ENCODE assay signal across 18 cellular contexts in genomic region chr15:100592898-100593297, GRCh38. TPM values are rescaled to one million over a fixed set of nuclear protein-coding genes. Genes with fewer than 3 reads are reported as not detected.
DNase-seq lines count a peak whose midpoint lies in the region; ATAC-seq and TF ChIP-seq lines count a peak whose summit lies in the region.
"Had no signal": no experiment of that assay in that cellular context is flagged by ENCODE, and none has a peak within 500 bp of the region (broad histone marks: within the 10 kb centered on the region; RNA-seq: fewer than 3 reads in every experiment).

No MANE protein-coding gene starts in this region.

- POLR2A ChIA-PET in activated CD8-positive, alpha-beta T cell treated with anti-CD3 and anti-CD28 coated beads for 36 hours (lab: Charles Lee), result no interaction called here

- no peaks in the 10 kb centered on the region for H3K27me3 ChIP-seq in CD4-positive, CD25-positive, alpha-beta regulatory T cell (ENCODE audit: control insufficient read depth, insufficient read depth, low read length)
- H3K27me3 ChIP-seq: BLaER1, thyroid gland had no signal

- intact Hi-C loops in activated CD8-positive, alpha-beta T cell treated with anti-CD3 and anti-CD28 coated beads for 36 hours (cut with micrococcal nuclease), result no loop called here

- peaks cover 61% of the 10 kb centered on the region for H3K4me1 ChIP-seq in CD4-positive, CD25-positive, alpha-beta regulatory T cell (ENCODE audit: control insufficient read depth, insufficient read depth, low read length, poor library complexity, severe bottlenecking)
- H3K4me1 ChIP-seq: prostate gland had no signal

- H3K9me3 Mint-ChIP-seq in CD4-positive, CD25-positive, alpha-beta regulatory T cell, result peaks cover 0 to 4% (median 0%) of the 10 kb centered on the region in 7 donors
- H3K9me3 Mint-ChIP-seq in activated CD8-positive, alpha-beta T cell treated with anti-CD3 and anti-CD28 coated beads for 36 hours, result peaks cover 20% of the 10 kb centered on the region

- no peaks in the 10 kb centered on the region for H3K27me3 Mint-ChIP-seq in CD4-positive, CD25-positive, alpha-beta regulatory T cell
- H3K27me3 Mint-ChIP-seq in activated CD8-positive, alpha-beta T cell treated with anti-CD3 and anti-CD28 coated beads for 36 hours, result no peaks in the 10 kb centered on the region

- peaks cover 29 to 82% (median 56%) of the 10 kb centered on the region in 4 donors for H3K4me1 Mint-ChIP-seq in CD4-positive, CD25-positive, alpha-beta regulatory T cell
- peaks cover 68% of the 10 kb centered on the region for H3K4me1 Mint-ChIP-seq in activated CD8-positive, alpha-beta T cell treated with anti-CD3 and anti-CD28 coated beads for 36 hours (ENCODE audit: low read depth)

- peak overlapping the region in 2 of 4 donors; percentile 46 to 66 for H3K4me3 Mint-ChIP-seq in CD4-positive, CD25-positive, alpha-beta regulatory T cell
- no peak overlapping the region for H3K4me3 Mint-ChIP-seq in activated CD8-positive, alpha-beta T cell treated with anti-CD3 and anti-CD28 coated beads for 36 hours

- no peak for DNase-seq in CD4-positive, CD25-positive, alpha-beta regulatory T cell
- DNase-seq in ELR (ENCODE audit: low read depth) (peak; percentile 25), fibroblast of peridontal ligament (ENCODE audit: extremely low read depth) (peak; percentile 43), AG20443 (ENCODE audit: low spot score) (no peak), RKO (ENCODE audit: low spot score) (no peak), NCI-H1694 (lab: John Stamatoyannopoulos, UW) (no peak), DMS114 treated with DMSO at 0.1 percent for 48 hours (lab: John Stamatoyannopoulos, UW; ENCODE audit: unreplicated experiment) (no peak)
- peak; percentile 40 for DNase-seq in activated CD8-positive, alpha-beta T cell treated with anti-CD3 and anti-CD28 coated beads for 36 hours
- DNase-seq: activated CD4-positive, alpha-beta T cell treated with anti-CD3 and anti-CD28 coated beads, Interleukin-2, amount 50 U/mL, for 1 hour; left colon; NCI-H187; stimulated activated CD4-positive, alpha-beta T cell treated with anti-CD3 and anti-CD28 coated beads, Interleukin-15, amount 100 ng/mL, for 24 hours; thyroid gland had no signal

- TF ChIP-seq CTCF in activated CD8-positive, alpha-beta T cell treated with anti-CD3 and anti-CD28 coated beads for 36 hours (IDR thresholded peaks at IDR 0.05), result no peak

- ATAC-seq in CD4-positive, CD25-positive, alpha-beta regulatory T cell (ENCODE audit: low read depth in 2 of 2), result no peak
- ATAC-seq in activated CD8-positive, alpha-beta T cell treated with anti-CD3 and anti-CD28 coated beads for 36 hours, result no peak
- ATAC-seq: activated naive CD4-positive, alpha-beta T cell treated with anti-CD3 and anti-CD28 coated beads, Interleukin-2, amount 50 U/mL, for 72 hours; GM12878; left colon had no signal

- H3K27ac ChIP-seq in CD4-positive, CD25-positive, alpha-beta regulatory T cell (ENCODE audit: insufficient read depth, low read length, poor library complexity, severe bottlenecking), result no peak overlapping the region
- H3K27ac ChIP-seq: BLaER1, prostate gland, RWPE1, thyroid gland had no signal

- CTCF ChIA-PET in activated CD8-positive, alpha-beta T cell treated with anti-CD3 and anti-CD28 coated beads for 36 hours (lab: Charles Lee), result interaction anchor here (1.0 to 1.3 kb wide), 2 partner anchors 20 to 243 kb away, joined by 4 to 5 read pairs; no protein-coding TSS in a partner anchor

- H3K36me3 Mint-ChIP-seq in CD4-positive, CD25-positive, alpha-beta regulatory T cell, result peaks cover 17% of the 10 kb centered on the region
- peaks cover 73% of the 10 kb centered on the region for H3K36me3 Mint-ChIP-seq in activated CD8-positive, alpha-beta T cell treated with anti-CD3 and anti-CD28 coated beads for 36 hours (ENCODE audit: low read depth)

- H3K9me3 ChIP-seq in CD4-positive, CD25-positive, alpha-beta regulatory T cell (ENCODE audit: control insufficient read depth in 2 of 2, low read length in 2 of 2), result peaks cover 10 to 24% of the 10 kb centered on the region in 2 experiments
- H3K9me3 ChIP-seq: prostate gland, thyroid gland had no signal

- H3K4me3 ChIP-seq in CD4-positive, CD25-positive, alpha-beta regulatory T cell (ENCODE audit: low read depth, low read length), result peak overlapping the region; percentile 13
- H3K4me3 ChIP-seq: BLaER1, GM12878, prostate gland, thyroid gland had no signal

- peaks cover 3% of the 10 kb centered on the region for H3K36me3 ChIP-seq in CD4-positive, CD25-positive, alpha-beta regulatory T cell (ENCODE audit: control insufficient read depth, insufficient read depth, low read length)
- H3K36me3 ChIP-seq: prostate gland, thyroid gland had no signal

- H3K27ac Mint-ChIP-seq in CD4-positive, CD25-positive, alpha-beta regulatory T cell, result peak overlapping the region in 2 of 3 donors; percentile 40 to 43
- peak overlapping the region; percentile 94 for H3K27ac Mint-ChIP-seq in activated CD8-positive, alpha-beta T cell treated with anti-CD3 and anti-CD28 coated beads for 36 hours

RNA-seq across cellular contexts. Expression of gene LINS1, which starts 9.1 kb away (rescaled TPM):
- total RNA-seq in CD4-positive, CD25-positive, alpha-beta regulatory T cell, result 62.5 TPM
- 10 to 100 TPM; 37.8 to 62.8 (median 54.4) TPM for polyA plus RNA-seq in CD4-positive, CD25-positive, alpha-beta regulatory T cell
- 10 to 100 TPM; 28.7 to 29.4 TPM for total RNA-seq in activated CD8-positive, alpha-beta T cell treated with anti-CD3 and anti-CD28 coated beads for 36 hours

RNA-seq across cellular contexts. Expression of gene ASB7, which starts 9.5 kb away (rescaled TPM):
- total RNA-seq in CD4-positive, CD25-positive, alpha-beta regulatory T cell, result 20.3 TPM
- polyA plus RNA-seq in CD4-positive, CD25-positive, alpha-beta regulatory T cell, result 10 to 100 TPM; 10.5 to 14.9 (median 12.7) TPM
- total RNA-seq in activated CD8-positive, alpha-beta T cell treated with anti-CD3 and anti-CD28 coated beads for 36 hours, result 10 to 100 TPM; 15.7 to 18.4 TPM

Comparison
In these comparisons a context has a peak if more than half of its experiments do, and no peak if none do; other contexts are left out.
1. DNase-seq: peak in ELR (single experiment), activated CD8-positive, alpha-beta T cell treated with anti-CD3 and anti-CD28 coated beads for 36 hours (single experiment) and fibroblast of peridontal ligament (single experiment); none in CD4-positive, CD25-positive, alpha-beta regulatory T cell (0 of 3), AG20443 (single experiment), RKO (single experiment), NCI-H1694 (single experiment) and DMS114 treated with DMSO at 0.1 percent for 48 hours (single experiment).